ENCODE assay signal across 16 cellular contexts in genomic region chr7:137642467-137642866, GRCh38.
DNase-seq lines count a peak whose midpoint lies in the region; TF ChIP-seq lines count a peak whose summit lies in the region.
"Had no signal": no experiment of that assay in that cellular context is flagged by ENCODE, and none has a peak within 500 bp of the region (broad histone marks: within the 10 kb centered on the region; RNA-seq: fewer than 3 reads in every experiment).

No MANE protein-coding gene starts in this region.

- intact Hi-C loops in prostate gland (cut with DNase I) = no loop called here
- intact Hi-C loops in activated CD4-positive, alpha-beta T cell treated with anti-CD3 and anti-CD28 coated beads, Interleukin-2, amount 10 ng/mL, durations not matched to agents 24 days and 14 days (cut with micrococcal nuclease) = no loop called here

- TF ChIP-seq CTCF in AG04450 (IDR thresholded peaks at IDR 0.05; ENCODE audit: low read depth, low read length) (no peak), prostate gland (IDR thresholded peaks at IDR 0.05) (no peak)

- H3K27ac ChIP-seq in AG04450 (ENCODE audit: low read depth, low read length) (no peak overlapping the region), prostate gland (no peak overlapping the region)
- H3K27ac ChIP-seq: hepatocyte, left ventricle myocardium inferior, transverse colon had no signal

- TF ChIP-seq POLR2A in prostate gland (IDR thresholded peaks at IDR 0.05) = no peak

- no peaks in the 10 kb centered on the region for H3K9me3 ChIP-seq in AG04450 (ENCODE audit: control insufficient read depth, insufficient read depth, low read length)
- no peaks in the 10 kb centered on the region for H3K9me3 ChIP-seq in prostate gland
- H3K9me3 ChIP-seq: left ventricle myocardium inferior, transverse colon had no signal

- H3K27ac Mint-ChIP-seq in activated CD4-positive, alpha-beta T cell treated with anti-CD3 and anti-CD28 coated beads, Interleukin-2, amount 10 ng/mL, durations not matched to agents 24 days and 14 days = no peak overlapping the region
- H3K27ac Mint-ChIP-seq: activated naive CD4-positive, alpha-beta T cell treated with anti-CD3 and anti-CD28 coated beads for 36 hours; naive thymus-derived CD8-positive, alpha-beta T cell had no signal

- CTCF ChIA-PET in AG04450 (lab: Charles Lee) = interaction anchor here (0.6 to 2.2 kb wide), 3 partner anchors 14 to 1920 kb away, joined by 3 to 15 read pairs (median 4); no protein-coding TSS in a partner anchor

- H3K4me3 ChIP-seq in AG04450 (ENCODE audit: low read depth, low read length) = no peak overlapping the region
- H3K4me3 ChIP-seq in prostate gland = no peak overlapping the region
- H3K4me3 ChIP-seq: hepatocyte, K562, left ventricle myocardium inferior, transverse colon had no signal

- H3K4me1 Mint-ChIP-seq in activated CD4-positive, alpha-beta T cell treated with anti-CD3 and anti-CD28 coated beads, Interleukin-2, amount 10 ng/mL, durations not matched to agents 24 days and 14 days = peaks cover 1% of the 10 kb centered on the region
- H3K4me1 Mint-ChIP-seq: central memory CD8-positive, alpha-beta T cell; naive thymus-derived CD8-positive, alpha-beta T cell had no signal

- H3K4me3 Mint-ChIP-seq in activated CD4-positive, alpha-beta T cell treated with anti-CD3 and anti-CD28 coated beads, Interleukin-2, amount 10 ng/mL, durations not matched to agents 24 days and 14 days = no peak overlapping the region
- H3K4me3 Mint-ChIP-seq: activated naive CD4-positive, alpha-beta T cell treated with anti-CD3 and anti-CD28 coated beads for 36 hours; central memory CD8-positive, alpha-beta T cell; naive thymus-derived CD8-positive, alpha-beta T cell had no signal

- 6% methylated on average over 2 of the region's 2 CpGs for WGBS in prostate gland

- POLR2A ChIA-PET in AG04450 (lab: Yijun Ruan, JAX) = no interaction called here

- DNase-seq in AG04450 (ENCODE audit: low read depth, low spot score) = peak; percentile 6
- DNase-seq in GM04504 (ENCODE audit: low read depth) = peak; percentile 87
- peak; percentile 79 for DNase-seq in NOMO-1 treated with DMSO at 0.1 percent for 48 hours (lab: John Stamatoyannopoulos, UW; ENCODE audit: unreplicated experiment)
- peak; percentile 25 for DNase-seq in epidermal melanocyte (ENCODE audit: insufficient read length, low spot score)
- no peak for DNase-seq in prostate gland (ENCODE audit: low spot score)
- no peak for DNase-seq in HT-29 (ENCODE audit: low spot score)
- no peak for DNase-seq in RKO (ENCODE audit: low spot score)
- DNase-seq in activated CD4-positive, alpha-beta T cell treated with anti-CD3 and anti-CD28 coated beads, Interleukin-2, amount 10 ng/mL, durations not matched to agents 24 days and 14 days = no peak
- DNase-seq: activated naive CD4-positive, alpha-beta T cell treated with anti-CD3 and anti-CD28 coated beads for 36 hours; left ventricle myocardium inferior; naive thymus-derived CD8-positive, alpha-beta T cell; NCI-H2107; transverse colon had no signal

- H3K36me3 ChIP-seq in prostate gland = no peaks in the 10 kb centered on the region
- H3K36me3 ChIP-seq: left ventricle myocardium inferior, transverse colon had no signal

- peaks cover 4% of the 10 kb centered on the region for H3K27me3 Mint-ChIP-seq in activated CD4-positive, alpha-beta T cell treated with anti-CD3 and anti-CD28 coated beads, Interleukin-2, amount 10 ng/mL, durations not matched to agents 24 days and 14 days
- H3K27me3 Mint-ChIP-seq: central memory CD8-positive, alpha-beta T cell had no signal

- no peaks in the 10 kb centered on the region for H3K27me3 ChIP-seq in AG04450 (ENCODE audit: control insufficient read depth, insufficient read depth, low read length)
- no peaks in the 10 kb centered on the region for H3K27me3 ChIP-seq in prostate gland (replicated peaks; ENCODE audit: insufficient read depth)
- H3K27me3 ChIP-seq: transverse colon had no signal

- H3K36me3 Mint-ChIP-seq in activated CD4-positive, alpha-beta T cell treated with anti-CD3 and anti-CD28 coated beads, Interleukin-2, amount 10 ng/mL, durations not matched to agents 24 days and 14 days (ENCODE audit: low read depth) = no peaks in the 10 kb centered on the region
- H3K36me3 Mint-ChIP-seq: naive thymus-derived CD8-positive, alpha-beta T cell had no signal

- H3K4me1 ChIP-seq in prostate gland (replicated peaks) = no peaks in the 10 kb centered on the region
- H3K4me1 ChIP-seq: left ventricle myocardium inferior, transverse colon had no signal

- H3K9me3 Mint-ChIP-seq in activated CD4-positive, alpha-beta T cell treated with anti-CD3 and anti-CD28 coated beads, Interleukin-2, amount 10 ng/mL, durations not matched to agents 24 days and 14 days = peaks cover 4% of the 10 kb centered on the region
- H3K9me3 Mint-ChIP-seq: activated naive CD4-positive, alpha-beta T cell treated with anti-CD3 and anti-CD28 coated beads for 36 hours; naive thymus-derived CD8-positive, alpha-beta T cell had no signal

Comparison
In these comparisons a context has a peak if more than half of its experiments do, and no peak if none do; other contexts are left out.
1. DNase-seq: peak in AG04450 (single experiment), GM04504 (single experiment), NOMO-1 treated with DMSO at 0.1 percent for 48 hours (single experiment) and epidermal melanocyte (single experiment); none in prostate gland (single experiment), HT-29 (single experiment), RKO (single experiment) and activated CD4-positive, alpha-beta T cell treated with anti-CD3 and anti-CD28 coated beads, Interleukin-2, amount 10 ng/mL, durations not matched to agents 24 days and 14 days (single experiment).